Comparison of ENCODE assay signal across 26 cellular contexts in the genomic region with DNA sequence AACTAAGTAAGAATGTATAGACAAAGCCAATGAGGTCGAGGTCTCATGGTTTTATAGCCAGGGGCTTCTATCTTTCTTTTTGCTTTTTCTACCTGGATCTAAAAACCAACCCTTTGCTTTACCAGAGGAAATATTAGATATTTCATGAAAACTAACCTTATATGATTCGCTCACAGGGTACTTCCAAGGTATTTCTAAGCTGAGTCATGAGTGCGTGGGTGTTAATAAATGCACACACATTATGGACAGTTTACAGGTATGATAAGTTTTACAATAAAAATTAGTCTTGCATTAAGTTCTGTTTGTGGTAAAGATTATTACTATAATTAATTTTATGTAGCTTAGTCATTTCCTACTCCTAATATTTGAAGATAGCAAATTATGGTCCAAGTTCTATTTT.
"Had no signal": no experiment of that assay in that cellular context is flagged by ENCODE, and none has a peak within 500 bp of the region (broad histone marks: within the 10 kb centered on the region; RNA-seq: fewer than 3 reads in every experiment).

No MANE protein-coding gene starts in this region.

- DNase-seq: hippocampal formation; kidney glomerular epithelial cell; left colon; left lung; lower lobe of right lung; mesendoderm; naive B cell; natural killer cell; nephron progenitor cell; occipital lobe; psoas muscle; right lobe of liver; stimulated activated CD4-positive, alpha-beta T cell treated with anti-CD3 and anti-CD28 coated beads, Interleukin-1b, Interleukin-23, amount 100 ng/mL, for 48 hours; stimulated activated CD4-positive, alpha-beta T cell treated with anti-CD3 and anti-CD28 coated beads, Interleukin-2, amount 100 ng/mL, for 48 hours; stimulated activated CD4-positive, alpha-beta T cell treated with anti-CD3 and anti-CD28 coated beads, Interleukin-4, amount 100 ng/mL, for 4 hours; stimulated activated naive B cell treated with anti-CD40 and anti-IgM and Interleukin-4, amounts not matched to agents 10 μg/mL and 1 μg/mL and 100 μg/mL, for 72 hours; tibial artery; trophoblast cell; upper lobe of right lung had no signal

- H3K36me3 ChIP-seq: left lung, lower lobe of right lung, neural progenitor cell, neutrophil, right atrium auricular region, right lobe of liver, suprapubic skin, thoracic aorta, tibial artery, upper lobe of right lung had no signal

- H3K27ac ChIP-seq: left lung, lower lobe of right lung, neural progenitor cell, neutrophil, parathyroid adenoma, psoas muscle, right atrium auricular region, right lobe of liver, suprapubic skin, thoracic aorta, tibial artery, upper lobe of right lung had no signal

- H3K9ac ChIP-seq: neural progenitor cell, parathyroid adenoma had no signal

- ATAC-seq: left colon; left lung; lower lobe of right lung; natural killer cell; psoas muscle; right lobe of liver; stimulated activated naive B cell treated with anti-CD40 and anti-IgM and Interleukin-4, amounts not matched to agents 10 μg/mL and 1 μg/mL and 100 μg/mL, for 72 hours; upper lobe of right lung had no signal

- H3K4me2 ChIP-seq: neural progenitor cell, smooth muscle cell had no signal

- H3K9me3 ChIP-seq: left lung, lower lobe of right lung, neutrophil, psoas muscle, right lobe of liver, suprapubic skin, thoracic aorta, tibial artery, upper lobe of right lung had no signal

- H3K79me2 ChIP-seq: parathyroid adenoma had no signal

- H3K4me3 ChIP-seq: left lung, lower lobe of right lung, neural progenitor cell, psoas muscle, right atrium auricular region, right lobe of liver, smooth muscle cell, suprapubic skin, thoracic aorta, tibial artery, upper lobe of right lung had no signal

- H2AFZ ChIP-seq: neural progenitor cell, parathyroid adenoma had no signal

- H3K4me1 ChIP-seq: left lung, lower lobe of right lung, neural progenitor cell, parathyroid adenoma, psoas muscle, right atrium auricular region, right lobe of liver, suprapubic skin, tibial artery, upper lobe of right lung had no signal

- H3K27me3 ChIP-seq: left lung, neural progenitor cell, neutrophil, right atrium auricular region, right lobe of liver, suprapubic skin, tibial artery, upper lobe of right lung had no signal
